15 cellular contexts compared by ENCODE assay signal in the genomic region with DNA sequence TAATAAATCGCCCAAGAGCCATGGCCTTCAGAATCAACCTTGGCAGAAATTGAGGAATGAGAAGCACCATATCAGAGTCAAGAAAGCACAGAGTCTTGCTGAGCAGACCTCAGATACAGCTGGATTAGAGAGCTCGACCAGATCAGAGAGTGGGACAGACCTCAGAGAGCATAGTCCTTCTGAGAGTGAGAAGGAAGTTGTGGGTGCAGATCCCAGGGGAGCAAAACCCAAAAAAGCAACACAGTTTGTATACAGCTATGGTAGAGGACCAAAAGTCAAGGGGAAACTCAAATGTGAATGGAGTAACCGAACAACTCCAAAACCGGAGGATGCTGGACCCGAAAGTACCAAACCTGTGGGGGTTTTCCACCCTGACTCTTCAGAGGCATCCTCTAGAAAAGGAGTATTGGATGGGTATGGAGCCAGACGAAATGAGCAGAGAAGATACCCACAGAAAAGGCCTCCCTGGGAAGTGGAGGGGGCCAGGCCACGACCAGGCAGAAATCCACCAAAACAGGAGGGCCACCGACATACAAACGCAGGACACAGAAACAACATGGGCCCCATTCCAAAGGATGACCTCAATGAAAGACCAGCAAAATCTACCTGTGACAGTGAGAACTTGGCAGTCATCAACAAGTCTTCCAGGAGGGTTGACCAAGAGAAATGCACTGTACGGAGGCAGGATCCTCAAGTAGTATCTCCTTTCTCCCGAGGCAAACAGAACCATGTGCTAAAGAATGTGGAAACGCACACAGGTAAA. TPM values are rescaled to one million over a fixed set of nuclear protein-coding genes. Genes with fewer than 3 reads are reported as not detected.
DNase-seq lines count a peak whose midpoint lies in the region; ATAC-seq and TF ChIP-seq lines count a peak whose summit lies in the region.
"Had no signal": no experiment of that assay in that cellular context is flagged by ENCODE, and none has a peak within 500 bp of the region (broad histone marks: within the 10 kb centered on the region; RNA-seq: fewer than 3 reads in every experiment).

No MANE protein-coding gene starts in this region.

- H3K4me3 ChIP-seq in mammary epithelial cell (replicated peaks in 1 of 3; ENCODE audit: insufficient read depth in 1 of 3, low read depth in 2 of 3, low read length in 3 of 3), result no peak overlapping the region
- H3K4me3 ChIP-seq: smooth muscle cell had no signal

- peak overlapping the region; percentile 64 for H3K4me3 Mint-ChIP-seq in activated naive CD4-positive, alpha-beta T cell treated with anti-CD3 and anti-CD28 coated beads, Interleukin-2, amount 50 U/mL, for 24 hours
- H3K4me3 Mint-ChIP-seq in stimulated activated naive CD8-positive, alpha-beta T cell treated with anti-CD3 and anti-CD28 coated beads, Interleukin-15, amount 100 ng/mL, for 72 hours, result peak overlapping the region; percentile 47 to 51

- TF ChIP-seq CTCF in mammary epithelial cell (conservative IDR thresholded peaks at IDR 0.05 in 1 of 2, IDR thresholded peaks at IDR 0.05 in 1 of 2; ENCODE audit: extremely low read depth in 1 of 2, insufficient read depth in 1 of 2, low read depth in 1 of 2, low read length in 2 of 2), result no peak

- intact Hi-C loops in mammary epithelial cell (cut with micrococcal nuclease) (no loop called here), sciatic nerve (cut with DNase I) (no loop called here)

- no peak overlapping the region for H2AFZ ChIP-seq in mammary epithelial cell (ENCODE audit: low read depth, low read length)

- no peaks in the 10 kb centered on the region for H3K27me3 Mint-ChIP-seq in activated naive CD4-positive, alpha-beta T cell treated with anti-CD3 and anti-CD28 coated beads, Interleukin-2, amount 50 U/mL, for 24 hours
- no peaks in the 10 kb centered on the region for H3K27me3 Mint-ChIP-seq in stimulated activated naive CD8-positive, alpha-beta T cell treated with anti-CD3 and anti-CD28 coated beads, Interleukin-15, amount 100 ng/mL, for 72 hours
- H3K27me3 Mint-ChIP-seq: T-cell had no signal

- H3K4me1 ChIP-seq in mammary epithelial cell (ENCODE audit: insufficient read depth, low read length), result peaks cover 34% of the 10 kb centered on the region

- in situ Hi-C loops in mammary epithelial cell (cut with MboI; ENCODE audit: low sequenced_read_pairs in 2 of 2), result loop anchor here in 1 of 2 donors (25.0 kb wide), 1 partner anchor 167 kb away; a partner anchor contains a TSS

- no peak overlapping the region for H3K4me2 ChIP-seq in mammary epithelial cell (ENCODE audit: insufficient read depth, low read depth, low read length)
- H3K4me2 ChIP-seq: smooth muscle cell had no signal

- TSS peak; percentile 2 for BruUV-seq in mammary epithelial cell (replicated peaks; lab: Mats Ljungman, UMichigan)

- H3K9me3 ChIP-seq in mammary epithelial cell (replicated peaks; ENCODE audit: insufficient read depth, low read length), result no peaks in the 10 kb centered on the region

- peaks cover 92% of the 10 kb centered on the region for H3K79me2 ChIP-seq in mammary epithelial cell (ENCODE audit: insufficient read depth, low read length)

- DNase-seq in activated naive CD4-positive, alpha-beta T cell treated with anti-CD3 and anti-CD28 coated beads, Interleukin-2, amount 50 U/mL, for 16 hours, result no peak
- DNase-seq in NAMALWA (ENCODE audit: low spot score), result peak; percentile 42
- no peak for DNase-seq in mammary epithelial cell
- DNase-seq in stimulated activated naive CD8-positive, alpha-beta T cell treated with anti-CD3 and anti-CD28 coated beads, Interleukin-15, amount 100 ng/mL, for 72 hours, result no peak
- no peak for DNase-seq in sciatic nerve (ENCODE audit: low spot score)
- DNase-seq in NCI-H510A treated with DMSO at 0.1 percent for 48 hours (lab: John Stamatoyannopoulos, UW), result no peak
- DNase-seq: NCI-H1694 treated with DMSO at 0.1 percent for 48 hours, NCI-H524, T-cell had no signal

- no peaks in the 10 kb centered on the region for H3K9me3 Mint-ChIP-seq in activated naive CD4-positive, alpha-beta T cell treated with anti-CD3 and anti-CD28 coated beads, Interleukin-2, amount 50 U/mL, for 24 hours
- peaks cover 0 to 9% of the 10 kb centered on the region in 2 donors for H3K9me3 Mint-ChIP-seq in stimulated activated naive CD8-positive, alpha-beta T cell treated with anti-CD3 and anti-CD28 coated beads, Interleukin-15, amount 100 ng/mL, for 72 hours
- H3K9me3 Mint-ChIP-seq: T-cell had no signal

- H3K27ac Mint-ChIP-seq in activated naive CD4-positive, alpha-beta T cell treated with anti-CD3 and anti-CD28 coated beads, Interleukin-2, amount 50 U/mL, for 24 hours, result peak overlapping the region; percentile 69
- H3K27ac Mint-ChIP-seq in stimulated activated naive CD8-positive, alpha-beta T cell treated with anti-CD3 and anti-CD28 coated beads, Interleukin-15, amount 100 ng/mL, for 72 hours, result peak overlapping the region; percentile 92

- WGBS in mammary epithelial cell (ENCODE audit: low coverage, missing lambda C conversion rate), result 92% methylated on average over 12 of the region's 12 CpGs

- H4K20me1 ChIP-seq in mammary epithelial cell (ENCODE audit: insufficient read depth, low read length), result no peaks in the 10 kb centered on the region

- H3K27ac ChIP-seq in mammary epithelial cell (ENCODE audit: insufficient read depth, low read depth, low read length), result no peak overlapping the region

- ATAC-seq in stimulated activated naive CD8-positive, alpha-beta T cell treated with anti-CD3 and anti-CD28 coated beads, Interleukin-15, amount 100 ng/mL, for 72 hours, result no peak
- ATAC-seq in HG03025 (IDR thresholded peaks at IDR 0.05; ENCODE audit: low FRiP score, unreplicated experiment), result no peak
- ATAC-seq in sciatic nerve, result no peak
- ATAC-seq: T-cell had no signal

- no peaks in the 10 kb centered on the region for H3K27me3 ChIP-seq in mammary epithelial cell (ENCODE audit: insufficient read depth, low read length)

- dilution Hi-C loops in mammary epithelial cell (cut with HindIII; ENCODE audit: low sequenced_read_pairs), result no loop called here

- H3K36me3 ChIP-seq in mammary epithelial cell (ENCODE audit: insufficient read depth, low read length), result peaks cover 40% of the 10 kb centered on the region

- H3K36me3 Mint-ChIP-seq in activated naive CD4-positive, alpha-beta T cell treated with anti-CD3 and anti-CD28 coated beads, Interleukin-2, amount 50 U/mL, for 24 hours, result peaks cover 43% of the 10 kb centered on the region

- CTCF ChIA-PET in mammary epithelial cell (lab: Charles Lee; ENCODE audit: low non-redundant PET), result no interaction called here

- peaks cover 92% of the 10 kb centered on the region for H3K4me1 Mint-ChIP-seq in activated naive CD4-positive, alpha-beta T cell treated with anti-CD3 and anti-CD28 coated beads, Interleukin-2, amount 50 U/mL, for 24 hours
- H3K4me1 Mint-ChIP-seq in stimulated activated naive CD8-positive, alpha-beta T cell treated with anti-CD3 and anti-CD28 coated beads, Interleukin-15, amount 100 ng/mL, for 72 hours, result peaks cover 81% of the 10 kb centered on the region

- no peak overlapping the region for H3K9ac ChIP-seq in mammary epithelial cell (ENCODE audit: insufficient read depth, low read length)

RNA-seq across cellular contexts. Expression of a gene that starts 4.5 kb away (rescaled TPM):
- total RNA-seq in mammary epithelial cell (10 to 100 TPM; 29.8 to 47.2 TPM), sciatic nerve (45.8 TPM)
- polyA plus RNA-seq in mammary epithelial cell, result 23.8 TPM
- 33.1 TPM for polyA minus RNA-seq in mammary epithelial cell

RNA-seq across cellular contexts. Expression of a gene that starts 30.0 kb away (rescaled TPM):
- total RNA-seq in mammary epithelial cell (10 to 100 TPM; 52.7 to 54.0 TPM), sciatic nerve (73.0 TPM)
- polyA plus RNA-seq in mammary epithelial cell, result 50.6 TPM
- polyA minus RNA-seq in mammary epithelial cell, result 30.3 TPM

RNA-seq across cellular contexts. Expression of a gene that starts 30.3 kb away (rescaled TPM):
- total RNA-seq in mammary epithelial cell, result 10 to 100 TPM; 28.5 to 30.9 TPM
- polyA plus RNA-seq in mammary epithelial cell, result 20.3 TPM
- 5.4 TPM for polyA minus RNA-seq in mammary epithelial cell
- total RNA-seq in sciatic nerve, result 85.6 TPM

RNA-seq across cellular contexts. Expression of a gene that starts 54.9 kb away (rescaled TPM):
- total RNA-seq in mammary epithelial cell (not detected), sciatic nerve (not detected)
- polyA plus RNA-seq in mammary epithelial cell, result not detected
- polyA minus RNA-seq in mammary epithelial cell, result not detected
- total RNA-seq: cardiac septum, endothelial cell of umbilical vein, osteoblast, smooth muscle cell, T-cell had no signal
- polyA plus RNA-seq: endothelial cell of umbilical vein, smooth muscle cell had no signal
